ENCODE assay signal across 21 cellular contexts in genomic region chr1:238384381-238384780, GRCh38.
"Had no signal": no experiment of that assay in that cellular context is flagged by ENCODE, and none has a peak within 500 bp of the region (broad histone marks: within the 10 kb centered on the region; RNA-seq: fewer than 3 reads in every experiment).

No MANE protein-coding gene starts in this region.

- H3K36me3 Mint-ChIP-seq: naive thymus-derived CD8-positive, alpha-beta T cell; neural progenitor cell had no signal

- DNase-seq: activated CD4-positive, alpha-beta memory T cell treated with anti-CD3 and anti-CD28 coated beads, Interleukin-2, amount 10 ng/mL, durations not matched to agents 7 days and 5 days; activated CD4-positive, alpha-beta T cell treated with anti-CD3 and anti-CD28 coated beads for 48 hours; activated effector memory CD4-positive, alpha-beta T cell treated with Interleukin-2 at 50 U/mL for 16 hours; activated naive CD4-positive, alpha-beta T cell treated with anti-CD3 and anti-CD28 coated beads for 36 hours; activated T-cell treated with anti-CD3 and anti-CD28 coated beads, Interleukin-2, amount 50 U/mL, for 72 hours; erythroblast; foreskin fibroblast; immature natural killer cell; kidney glomerular epithelial cell; left lung; naive thymus-derived CD8-positive, alpha-beta T cell; retina; spleen; stimulated activated CD4-positive, alpha-beta T cell treated with anti-CD3 and anti-CD28 coated beads, Interleukin-4, amount 100 ng/mL, for 24 hours; stimulated activated naive CD4-positive, alpha-beta T cell treated with Interleukin-2 at 50 U/mL for 16 hours; T-helper 17 cell; upper lobe of left lung had no signal

- H3K27ac ChIP-seq: cardiac muscle cell, left lung, neural progenitor cell, spleen, upper lobe of left lung had no signal

- H3K4me3 ChIP-seq: cardiac muscle cell, left lung, lung, neural progenitor cell, spleen, upper lobe of left lung had no signal

- H3K27me3 ChIP-seq: cardiac muscle cell, left lung, neural progenitor cell, spleen, upper lobe of left lung had no signal

- H3K9me3 ChIP-seq: left lung, spleen, upper lobe of left lung had no signal

- H3K9ac ChIP-seq: neural progenitor cell had no signal

- H3K4me3 Mint-ChIP-seq: activated CD4-positive, alpha-beta memory T cell treated with anti-CD3 and anti-CD28 coated beads, Interleukin-2, amount 10 ng/mL, durations not matched to agents 7 days and 5 days; activated naive CD4-positive, alpha-beta T cell treated with anti-CD3 and anti-CD28 coated beads for 36 hours; activated T-cell treated with anti-CD3 and anti-CD28 coated beads, Interleukin-2, amount 50 U/mL, for 72 hours; immature natural killer cell; naive thymus-derived CD8-positive, alpha-beta T cell; neural progenitor cell; T-helper 17 cell had no signal

- H3K4me1 Mint-ChIP-seq: activated CD4-positive, alpha-beta memory T cell treated with anti-CD3 and anti-CD28 coated beads, Interleukin-2, amount 10 ng/mL, durations not matched to agents 7 days and 5 days; immature natural killer cell; neural progenitor cell; T-helper 17 cell had no signal

- ATAC-seq: activated T-cell treated with anti-CD3 and anti-CD28 coated beads, Interleukin-2, amount 50 U/mL, for 72 hours; left lung; naive thymus-derived CD8-positive, alpha-beta T cell; T-helper 17 cell had no signal

- H2AFZ ChIP-seq: neural progenitor cell had no signal

- H3K4me1 ChIP-seq: left lung, neural progenitor cell, spleen, upper lobe of left lung had no signal

- H3K36me3 ChIP-seq: cardiac muscle cell, left lung, neural progenitor cell, spleen, upper lobe of left lung had no signal

- H3K27me3 Mint-ChIP-seq: activated CD4-positive, alpha-beta memory T cell treated with anti-CD3 and anti-CD28 coated beads, Interleukin-2, amount 10 ng/mL, durations not matched to agents 7 days and 5 days; naive thymus-derived CD8-positive, alpha-beta T cell; progenitor cell of endocrine pancreas; T-helper 17 cell had no signal

- H3K27ac Mint-ChIP-seq: activated CD4-positive, alpha-beta memory T cell treated with anti-CD3 and anti-CD28 coated beads, Interleukin-2, amount 10 ng/mL, durations not matched to agents 7 days and 5 days; activated naive CD4-positive, alpha-beta T cell treated with anti-CD3 and anti-CD28 coated beads for 36 hours; activated T-cell treated with anti-CD3 and anti-CD28 coated beads, Interleukin-2, amount 50 U/mL, for 72 hours; immature natural killer cell; naive thymus-derived CD8-positive, alpha-beta T cell; neural progenitor cell; progenitor cell of endocrine pancreas; T-helper 17 cell had no signal

- H3K4me2 ChIP-seq: neural progenitor cell had no signal
